ENCODE assay signal across 8 cellular contexts in genomic region chr9:90107021-90107771, GRCh38.
DNase-seq lines count a peak whose midpoint lies in the region; ATAC-seq, FAIRE-seq and TF ChIP-seq lines count a peak whose summit lies in the region.

No MANE protein-coding gene starts in this region.

- H3K27ac Mint-ChIP-seq in HFFc6: no peak overlapping the region

- no peaks in the 10 kb centered on the region; the same call in 1 of the 2 replicates for H3K27me3 Mint-ChIP-seq in HFFc6 (ENCODE audit: insufficient read depth)

- H3K4me1 Mint-ChIP-seq in HFFc6 (ENCODE audit: low read depth): no peaks in the 10 kb centered on the region

- no peak for FAIRE-seq in HTR-8/SVneo (lab: Jason Lieb, UNC)

- H3K27ac ChIP-seq in foreskin keratinocyte: no peak overlapping the region

- H3K9me3 Mint-ChIP-seq in HFFc6: peaks cover 34% of the 10 kb centered on the region

- TF ChIP-seq CTCF in foreskin keratinocyte (conservative IDR thresholded peaks at IDR 0.05) (no peak), HFFc6 (IDR thresholded peaks at IDR 0.05) (no peak)

- H3K4me1 ChIP-seq in foreskin keratinocyte: no peaks in the 10 kb centered on the region

- ATAC-seq in foreskin keratinocyte: peak; percentile 75
- ATAC-seq in sciatic nerve: peak; percentile 72
- ATAC-seq in GM18520 (IDR thresholded peaks at IDR 0.05; ENCODE audit: unreplicated experiment): no peak
- ATAC-seq in HG03439 (IDR thresholded peaks at IDR 0.05; ENCODE audit: unreplicated experiment): no peak

- DNase-seq in HPDE6-E6E7 (ENCODE audit: extremely low spot score) (peak; percentile 44), NCI-H446 treated with DMSO at 0.1 percent for 48 hours (lab: John Stamatoyannopoulos, UW) (peak; percentile 72), foreskin keratinocyte (peak; percentile 17 to 44), sciatic nerve (ENCODE audit: low spot score) (no peak), HTR-8/SVneo (ENCODE audit: insufficient read length, low spot score) (no peak), HFFc6 (no peak)

- no peak overlapping the region for H3K4me3 Mint-ChIP-seq in HFFc6

- intact Hi-C loops in sciatic nerve (cut with DNase I): no loop called here

- no peaks in the 10 kb centered on the region for H3K36me3 Mint-ChIP-seq in HFFc6 (ENCODE audit: low read depth)

- H3K27me3 ChIP-seq in foreskin keratinocyte: peaks cover 5% of the 10 kb centered on the region

Comparison
In these comparisons a context has a peak if more than half of its experiments do, and no peak if none do; other contexts are left out.
1. DNase-seq: peak in HPDE6-E6E7 (single experiment), NCI-H446 treated with DMSO at 0.1 percent for 48 hours (single experiment) and foreskin keratinocyte (2 of 2); none in sciatic nerve (single experiment), HTR-8/SVneo (single experiment) and HFFc6 (single experiment).
2. ATAC-seq: peak in foreskin keratinocyte (single experiment) and sciatic nerve (single experiment); none in GM18520 (single experiment) and HG03439 (single experiment).